ENCODE assay signal across 35 cellular contexts in the genomic region with DNA sequence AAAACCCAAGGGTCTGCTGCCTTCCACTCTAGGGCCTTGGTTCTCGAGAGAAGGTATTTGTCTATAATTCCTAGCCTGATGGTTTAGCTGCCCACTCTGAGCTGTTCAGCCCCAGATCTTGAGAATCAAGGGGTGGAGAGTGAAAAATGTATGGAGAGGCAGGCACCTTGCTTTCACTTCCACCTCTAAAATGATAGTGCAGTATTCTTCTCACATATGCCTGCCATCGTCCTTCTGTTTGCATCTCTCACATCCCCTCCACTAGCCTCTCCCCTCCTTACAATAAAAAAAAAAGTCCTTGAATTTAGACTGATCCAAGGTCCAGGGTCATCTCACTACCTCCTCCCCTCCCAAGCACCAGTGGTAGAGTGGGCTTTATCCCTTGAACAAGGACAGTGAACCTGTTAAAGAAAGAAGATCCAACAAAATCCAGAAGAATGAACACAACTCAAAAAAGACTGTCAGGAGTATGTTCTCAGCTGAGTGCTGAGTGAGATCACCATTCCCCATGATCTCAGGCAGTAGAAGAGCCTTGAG.
DNase-seq lines count a peak whose midpoint lies in the region; FAIRE-seq and TF ChIP-seq lines count a peak whose summit lies in the region.
"Had no signal": no experiment of that assay in that cellular context is flagged by ENCODE, and none has a peak within 500 bp of the region (broad histone marks: within the 10 kb centered on the region; RNA-seq: fewer than 3 reads in every experiment).

No MANE protein-coding gene starts in this region.

- no peaks in the 10 kb centered on the region for H3K27me3 Mint-ChIP-seq in activated CD4-positive, alpha-beta T cell treated with anti-CD3 and anti-CD28 coated beads, Interleukin-2, amount 10 ng/mL, durations not matched to agents 24 days and 14 days
- no peaks in the 10 kb centered on the region for H3K27me3 Mint-ChIP-seq in activated T-helper 1 cell treated with anti-CD3 and anti-CD28 coated beads, Interleukin-12 subunit alpha, Interleukin-12 subunit beta, Interleukin-2, Interleukin-4 antibody, amounts not matched to agents 30 ng/mL and 10 ng/mL and 1 ng/mL, durations not matched to agents 14 hours and 24 hours and 36 hours (ENCODE audit: insufficient read depth)
- H3K27me3 Mint-ChIP-seq: CD4-positive, alpha-beta T cell had no signal

- peaks cover 71% of the 10 kb centered on the region for H3K4me1 Mint-ChIP-seq in activated CD4-positive, alpha-beta T cell treated with anti-CD3 and anti-CD28 coated beads, Interleukin-2, amount 10 ng/mL, durations not matched to agents 24 days and 14 days
- H3K4me1 Mint-ChIP-seq in activated T-helper 1 cell treated with anti-CD3 and anti-CD28 coated beads, Interleukin-12 subunit alpha, Interleukin-12 subunit beta, Interleukin-2, Interleukin-4 antibody, amounts not matched to agents 30 ng/mL and 10 ng/mL and 1 ng/mL, durations not matched to agents 14 hours and 24 hours and 36 hours (ENCODE audit: low read depth) = peaks cover 69% of the 10 kb centered on the region
- H3K4me1 Mint-ChIP-seq: brain had no signal

- peak overlapping the region; percentile 31 for H3K27ac Mint-ChIP-seq in activated CD4-positive, alpha-beta T cell treated with anti-CD3 and anti-CD28 coated beads, Interleukin-2, amount 10 ng/mL, durations not matched to agents 24 days and 14 days
- peak overlapping the region; percentile 56 for H3K27ac Mint-ChIP-seq in activated T-helper 1 cell treated with anti-CD3 and anti-CD28 coated beads, Interleukin-12 subunit alpha, Interleukin-12 subunit beta, Interleukin-2, Interleukin-4 antibody, amounts not matched to agents 30 ng/mL and 10 ng/mL and 1 ng/mL, durations not matched to agents 14 hours and 24 hours and 36 hours
- H3K27ac Mint-ChIP-seq: activated CD8-positive, alpha-beta T cell treated with anti-CD3 and anti-CD28 coated beads, Interleukin-2, amount 10 ng/mL, durations not matched to agents 7 days and 5 days; brain; CD4-positive, alpha-beta T cell had no signal

- H3K27ac ChIP-seq in small intestine (ENCODE audit: low read depth in 1 of 2, low read length in 1 of 2) = no peak overlapping the region
- H3K27ac ChIP-seq: A549, esophagus muscularis mucosa, foreskin keratinocyte, heart left ventricle, left ventricle myocardium inferior, RWPE1, SJSA1, skin epidermis, tibial artery had no signal

- peaks cover 12% of the 10 kb centered on the region for H3K9me3 Mint-ChIP-seq in activated CD4-positive, alpha-beta T cell treated with anti-CD3 and anti-CD28 coated beads, Interleukin-2, amount 10 ng/mL, durations not matched to agents 24 days and 14 days
- peaks cover 12% of the 10 kb centered on the region for H3K9me3 Mint-ChIP-seq in activated T-helper 1 cell treated with anti-CD3 and anti-CD28 coated beads, Interleukin-12 subunit alpha, Interleukin-12 subunit beta, Interleukin-2, Interleukin-4 antibody, amounts not matched to agents 30 ng/mL and 10 ng/mL and 1 ng/mL, durations not matched to agents 14 hours and 24 hours and 36 hours

- FAIRE-seq in GM19239 (lab: Jason Lieb, UNC) (peak; percentile 90), small intestine (lab: Jason Lieb, UNC) (no peak)
- FAIRE-seq: A549, endometrium, keratinocyte, TTC549 had no signal

- peaks cover 2 to 3% of the 10 kb centered on the region in 2 donors for H3K4me1 ChIP-seq in small intestine (ENCODE audit: control insufficient read depth in 2 of 2, insufficient read depth in 1 of 2, low read depth in 1 of 2, low read length in 1 of 2)
- H3K4me1 ChIP-seq: esophagus muscularis mucosa, tibial artery had no signal

- peak overlapping the region; percentile 24 for H3K4me3 Mint-ChIP-seq in activated CD4-positive, alpha-beta T cell treated with anti-CD3 and anti-CD28 coated beads, Interleukin-2, amount 10 ng/mL, durations not matched to agents 24 days and 14 days
- H3K4me3 Mint-ChIP-seq in activated T-helper 1 cell treated with anti-CD3 and anti-CD28 coated beads, Interleukin-12 subunit alpha, Interleukin-12 subunit beta, Interleukin-2, Interleukin-4 antibody, amounts not matched to agents 30 ng/mL and 10 ng/mL and 1 ng/mL, durations not matched to agents 14 hours and 24 hours and 36 hours = peak overlapping the region; percentile 31
- H3K4me3 Mint-ChIP-seq: activated CD8-positive, alpha-beta T cell treated with anti-CD3 and anti-CD28 coated beads, Interleukin-2, amount 10 ng/mL, durations not matched to agents 7 days and 5 days; brain; CD4-positive, alpha-beta T cell had no signal

- H3K36me3 Mint-ChIP-seq in activated CD4-positive, alpha-beta T cell treated with anti-CD3 and anti-CD28 coated beads, Interleukin-2, amount 10 ng/mL, durations not matched to agents 24 days and 14 days (ENCODE audit: low read depth) = peaks cover 67% of the 10 kb centered on the region
- H3K36me3 Mint-ChIP-seq in activated T-helper 1 cell treated with anti-CD3 and anti-CD28 coated beads, Interleukin-12 subunit alpha, Interleukin-12 subunit beta, Interleukin-2, Interleukin-4 antibody, amounts not matched to agents 30 ng/mL and 10 ng/mL and 1 ng/mL, durations not matched to agents 14 hours and 24 hours and 36 hours (ENCODE audit: low read depth) = peaks cover 61% of the 10 kb centered on the region

- no peaks in the 10 kb centered on the region for H3K27me3 ChIP-seq in small intestine (ENCODE audit: control insufficient read depth in 2 of 2, insufficient read depth in 2 of 2, low read length in 2 of 2)
- H3K27me3 ChIP-seq: esophagus muscularis mucosa, foreskin keratinocyte, heart left ventricle, SJSA1, tibial artery had no signal

- intact Hi-C loops in activated CD4-positive, alpha-beta T cell treated with anti-CD3 and anti-CD28 coated beads, Interleukin-2, amount 10 ng/mL, durations not matched to agents 24 days and 14 days (cut with micrococcal nuclease) = loop anchor here (5.0 kb wide), 1 partner anchor 384 kb away; no protein-coding TSS in a partner anchor
- intact Hi-C loops in activated T-helper 1 cell treated with anti-CD3 and anti-CD28 coated beads, Interleukin-12 subunit alpha, Interleukin-12 subunit beta, Interleukin-2, Interleukin-4 antibody, amounts not matched to agents 30 ng/mL and 10 ng/mL and 1 ng/mL, durations not matched to agents 14 hours and 24 hours and 36 hours (cut with micrococcal nuclease) = loop anchor here (5.0 kb wide), 1 partner anchor 384 kb away; no protein-coding TSS in a partner anchor

- H3K4me3 ChIP-seq in GM12865 (ENCODE audit: low read depth, low read length) (peak overlapping the region; percentile 16), small intestine (ENCODE audit: low read depth in 1 of 2, low read length in 2 of 2) (no peak overlapping the region)
- H3K4me3 ChIP-seq: A549, esophagus muscularis mucosa, heart left ventricle, left ventricle myocardium inferior, SJSA1, skin epidermis, tibial artery had no signal

- 88 to 100% (median 92%) methylated on average over 2 of the region's 2 CpGs for WGBS in small intestine, 3 donors

- no peak for DNase-seq in activated CD4-positive, alpha-beta T cell treated with anti-CD3 and anti-CD28 coated beads, Interleukin-2, amount 10 ng/mL, durations not matched to agents 24 days and 14 days
- DNase-seq in activated CD4-positive, alpha-beta T cell treated with anti-CD3 and anti-CD28 coated beads, Interleukin-2, amount 50 U/mL, for 4 hours = no peak
- peak; percentile 58 for DNase-seq in GM12865 (ENCODE audit: low read depth)
- no peak for DNase-seq in GM19239 (ENCODE audit: insufficient read length, low spot score)
- no peak for DNase-seq in activated T-helper 1 cell treated with anti-CD3 and anti-CD28 coated beads, Interleukin-12 subunit alpha, Interleukin-12 subunit beta, Interleukin-2, Interleukin-4 antibody, amounts not matched to agents 30 ng/mL and 10 ng/mL and 1 ng/mL, durations not matched to agents 14 hours and 24 hours and 36 hours (ENCODE audit: low spot score)
- DNase-seq in small intestine = no peak
- DNase-seq in NCI-H2029 treated with DMSO at 0.1 percent for 48 hours (lab: John Stamatoyannopoulos, UW) = no peak
- DNase-seq in amniotic stem cell (lab: John Stamatoyannopoulos, UW) = no peak
- DNase-seq: activated CD4-positive, CD25-positive, alpha-beta regulatory T cell treated with anti-CD3 and anti-CD28 coated beads, Interleukin-2, amount 50 U/mL, for 72 hours; activated CD8-positive, alpha-beta T cell treated with anti-CD3 and anti-CD28 coated beads, Interleukin-2, amount 10 ng/mL, durations not matched to agents 7 days and 5 days; activated gamma-delta T cell treated with Interleukin-2 at 50 U/mL for 16 hours; activated T-cell treated with anti-CD3 and anti-CD28 coated beads for 4 hours; AML-193; CD4-positive, alpha-beta T cell; dermis blood vessel endothelial cell; foreskin keratinocyte; heart left ventricle; IMR-90; left ventricle myocardium inferior; mesendoderm; NCI-H1092 treated with DMSO at 0.1 percent for 48 hours; NCI-H1694 treated with DMSO at 0.1 percent for 48 hours; NCI-H446 treated with DMSO at 0.1 percent for 48 hours; NCI-H82; OCI-M1; tibial artery had no signal

- H3K36me3 ChIP-seq in small intestine (ENCODE audit: control insufficient read depth in 2 of 2, insufficient read depth in 2 of 2, low read length in 2 of 2) = peaks cover 6 to 8% of the 10 kb centered on the region in 2 donors

- H3K9me3 ChIP-seq in small intestine (ENCODE audit: control insufficient read depth, low read depth) = no peaks in the 10 kb centered on the region
- H3K9me3 ChIP-seq: SJSA1 had no signal

- no peak for TF ChIP-seq CTCF in GM12865 (IDR thresholded peaks at IDR 0.05; ENCODE audit: insufficient read depth, low read depth, low read length, missing control alignments)
